Comparison of ENCODE assay signal across 8 cellular contexts in the genomic region with DNA sequence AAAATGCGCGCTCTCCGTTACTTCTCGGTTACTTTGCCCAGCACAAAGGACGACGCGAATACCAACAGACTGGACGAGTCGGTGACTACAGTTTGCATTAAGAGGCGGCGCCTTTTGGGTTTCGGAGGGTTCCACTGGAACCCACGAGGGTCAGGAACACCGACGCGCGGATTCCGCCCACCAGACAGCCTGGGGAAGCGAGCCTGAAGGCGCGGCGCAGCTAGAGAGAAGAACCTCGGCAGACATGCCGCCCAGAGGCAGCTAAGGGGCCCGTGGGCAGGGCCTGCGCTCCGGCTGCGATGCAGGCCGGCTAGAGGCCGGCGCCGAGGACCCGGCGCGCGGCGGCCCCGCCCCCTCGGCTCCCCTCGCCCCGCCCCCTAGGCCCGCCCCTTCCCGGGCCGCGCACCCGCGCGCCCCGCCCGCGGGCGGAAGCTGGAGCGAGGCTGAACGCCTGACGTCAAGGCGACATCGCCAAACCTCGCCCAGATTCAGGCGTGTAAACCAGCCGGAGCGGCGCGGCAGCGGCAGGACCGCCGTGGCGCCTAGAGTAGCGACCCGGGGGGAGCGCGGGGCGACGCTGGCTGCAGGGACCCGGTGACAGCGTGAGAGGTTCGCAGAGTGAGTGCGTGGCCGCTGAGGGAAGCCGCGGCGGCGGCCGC. TPM values are rescaled to one million over a fixed set of nuclear protein-coding genes. Genes with fewer than 3 reads are reported as not detected.
DNase-seq lines count a peak whose midpoint lies in the region; ATAC-seq, FAIRE-seq and TF ChIP-seq lines count a peak whose summit lies in the region.

Gene RAP1B (plus strand): TSS at position 465 of the 659 bp plus-strand sequence. CDS start 37,826 bp downstream, outside the sequence.

- peak; percentile 80 to 96 for TF ChIP-seq POLR2A in thyroid gland (IDR thresholded peaks at IDR 0.05)

- peak; percentile 89 for ATAC-seq in HG02642 (IDR thresholded peaks at IDR 0.05; ENCODE audit: poor library complexity, unreplicated experiment)
- ATAC-seq in Right ventricle myocardium superior (ENCODE audit: poor library complexity), result peak; percentile 97
- peak; percentile 94 to 95 (median 94) for ATAC-seq in pancreas

- no peak for FAIRE-seq in pancreas (lab: Jason Lieb, UNC)

- WGBS in pancreas, 2 donors, result 0% methylated on average over 66 to 83 of the region's 83 CpGs
- WGBS in thyroid gland, 2 donors, result 0% methylated on average over 7 to 25 of the region's 83 CpGs

- intact Hi-C loops in Right ventricle myocardium superior (cut with DNase I), result no loop called here
- intact Hi-C loops in pancreas (cut with DNase I), result no loop called here
- intact Hi-C loops in thyroid gland (cut with DNase I), result loop anchor here (10.0 kb wide), 1 partner anchor 246 kb away; no protein-coding TSS in a partner anchor

- H3K4me3 ChIP-seq in GM12865 (ENCODE audit: low read depth, low read length) (peak within 1 kb of the TSS; percentile 79), pancreas (peak within 1 kb of the TSS; percentile 62 to 75 (median 70)), thyroid gland (replicated peaks in 1 of 3) (peak within 1 kb of the TSS; percentile 66 to 91 (median 68))

- H3K36me3 ChIP-seq in pancreas (no peaks in the 10 kb centered on the region), thyroid gland (no peaks in the 10 kb centered on the region)

- peaks cover 15 to 34% (median 23%) of the 10 kb centered on the region in 3 donors for H3K4me1 ChIP-seq in pancreas
- peaks cover 30 to 40% of the 10 kb centered on the region in 2 donors for H3K4me1 ChIP-seq in thyroid gland

- no peak for TF ChIP-seq CTCF in GM12865 (IDR thresholded peaks at IDR 0.05; ENCODE audit: insufficient read depth, low read depth, low read length, missing control alignments)
- no peak for TF ChIP-seq CTCF in pancreas (IDR thresholded peaks at IDR 0.05)
- no peak for TF ChIP-seq CTCF in thyroid gland (IDR thresholded peaks at IDR 0.05)

- no peaks in the 10 kb centered on the region for H3K27me3 ChIP-seq in pancreas
- no peaks in the 10 kb centered on the region for H3K27me3 ChIP-seq in thyroid gland

- H3K9me3 ChIP-seq in pancreas, result no peaks in the 10 kb centered on the region
- no peaks in the 10 kb centered on the region for H3K9me3 ChIP-seq in thyroid gland

- DNase-seq in GM12865 (ENCODE audit: low read depth) (peak; percentile 95), NCI-H1105 (lab: John Stamatoyannopoulos, UW) (peak; percentile 84), SW 1271 (lab: John Stamatoyannopoulos, UW) (peak; percentile 68 to 81), Right ventricle myocardium superior (peak; percentile 93), pancreas (peak; percentile 87 to 95 (median 92)), thyroid gland (peak; percentile 86 to 90)
- peak; percentile 67 for DNase-seq in activated naive CD8-positive, alpha-beta T cell treated with anti-CD3 and anti-CD28 coated beads, Interleukin-2, amount 50 U/mL, for 16 hours (ENCODE audit: low read depth, low spot score)

- peak within 1 kb of the TSS; percentile 86 to 95 (median 89) for H3K27ac ChIP-seq in pancreas
- H3K27ac ChIP-seq in thyroid gland, result peak within 1 kb of the TSS; percentile 95 to 98 (median 95)

RNA-seq across cellular contexts. Expression of gene RAP1B, which starts in this region (rescaled TPM):
- total RNA-seq in Right ventricle myocardium superior, result 45.9 TPM
- 10 to 100 TPM; 29.8 to 60.5 (median 37.1) TPM for total RNA-seq in pancreas
- polyA plus RNA-seq in pancreas, result 10 to 100 TPM; 30.1 to 47.0 TPM
- total RNA-seq in thyroid gland, result 100 to 1,000 TPM; 133 to 232 (median 193) TPM

Comparison
In these comparisons a context has a peak if more than half of its experiments do, and no peak if none do; other contexts are left out.
1. Peak in every context shown above with its lines: DNase-seq, ATAC-seq, H3K4me3 ChIP-seq and H3K27ac ChIP-seq.